ENCODE assay signal across 13 cellular contexts in the genomic region with DNA sequence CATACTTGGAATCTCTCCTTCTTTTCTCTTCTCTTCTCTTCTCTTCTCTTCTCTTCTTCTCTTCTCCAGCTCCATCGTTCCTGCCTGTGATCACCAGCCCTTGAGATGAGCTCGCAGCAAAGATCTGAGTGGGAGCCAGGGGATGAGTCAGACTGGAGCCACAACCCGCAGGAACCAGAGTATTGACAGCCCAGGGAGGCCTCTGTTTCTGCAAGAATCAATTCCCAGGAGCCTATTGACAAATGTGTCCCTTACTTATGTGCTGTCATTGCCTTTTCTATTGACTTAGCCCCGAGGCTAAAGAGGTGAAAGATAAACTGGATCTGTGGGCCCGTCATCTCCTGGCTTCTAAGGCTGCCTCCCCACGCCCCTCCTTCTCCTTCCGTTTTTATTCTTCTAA. TPM values are rescaled to one million over a fixed set of nuclear protein-coding genes. Genes with fewer than 3 reads are reported as not detected.
A peak's percentile ranks its signal among the peaks of the same experiment; 100 is the strongest.
DNase-seq lines count a peak whose midpoint lies in the region; ATAC-seq and TF ChIP-seq lines count a peak whose summit lies in the region.
"Had no signal": no experiment of that assay in that cellular context is flagged by ENCODE, and none has a peak within 500 bp of the region (broad histone marks: within the 10 kb centered on the region; RNA-seq: fewer than 3 reads in every experiment).

No MANE protein-coding gene starts in this region.

- H2BK12ac ChIP-seq in H9 (ENCODE audit: insufficient read length, low read depth, low read length): no peak overlapping the region

- H3K27ac ChIP-seq in mesendoderm (ENCODE audit: low read depth, low read length) (no peak overlapping the region), H9 (ENCODE audit: insufficient read length, low read depth, low read length) (no peak overlapping the region)
- H3K27ac ChIP-seq: 22Rv1, dorsolateral prefrontal cortex, neural progenitor cell had no signal

- no peak overlapping the region for H3K56ac ChIP-seq in mesendoderm (ENCODE audit: low read length)
- H3K56ac ChIP-seq in H9 (ENCODE audit: insufficient read length, low read depth, low read length): no peak overlapping the region

- H4K8ac ChIP-seq in mesendoderm (ENCODE audit: low read depth, low read length): no peak overlapping the region
- no peak overlapping the region for H4K8ac ChIP-seq in H9 (replicated peaks; ENCODE audit: insufficient read length, low read depth, low read length)

- no peak overlapping the region for H3T11ph ChIP-seq in H9 (ENCODE audit: low read length)

- H3K23ac ChIP-seq in mesendoderm (ENCODE audit: low read length) (no peak overlapping the region), H9 (ENCODE audit: insufficient read length, low read depth, low read length) (no peak overlapping the region)

- no peak for ATAC-seq in activated CD4-positive, alpha-beta T cell treated with anti-CD3 and anti-CD28 coated beads for 36 hours
- peak; percentile 90 for ATAC-seq in SK-N-SH treated with all-trans-retinoic acid at 6 μM for 48 hours
- ATAC-seq in stimulated activated effector memory CD8-positive, alpha-beta T cell treated with anti-CD3 and anti-CD28 coated beads, Interleukin-12 subunit alpha, Interleukin-12 subunit beta, amount 100 ng/mL, for 72 hours: peak; percentile 62

- H2AK5ac ChIP-seq in mesendoderm (ENCODE audit: low read length) (no peak overlapping the region), H9 (ENCODE audit: insufficient read length, low read length) (no peak overlapping the region)

- no peaks in the 10 kb centered on the region for H3K36me3 ChIP-seq in mesendoderm (ENCODE audit: control insufficient read depth, insufficient read depth, low read length)
- H3K36me3 ChIP-seq: neural progenitor cell had no signal

- H3K4me1 Mint-ChIP-seq in activated CD4-positive, alpha-beta T cell treated with anti-CD3 and anti-CD28 coated beads for 36 hours: no peaks in the 10 kb centered on the region
- peaks cover 7% of the 10 kb centered on the region for H3K4me1 Mint-ChIP-seq in stimulated activated effector memory CD8-positive, alpha-beta T cell treated with anti-CD3 and anti-CD28 coated beads, Interleukin-12 subunit alpha, Interleukin-12 subunit beta, amount 100 ng/mL, for 72 hours
- H3K4me1 Mint-ChIP-seq in H9: no peaks in the 10 kb centered on the region; a peak in 1 of 4 replicates
- H3K4me1 Mint-ChIP-seq: neural progenitor cell had no signal

- H3K4me3 ChIP-seq in fibroblast of pulmonary artery (replicated peaks; ENCODE audit: low read depth, low read length): no peak overlapping the region
- no peak overlapping the region for H3K4me3 ChIP-seq in mesendoderm (ENCODE audit: low read length)
- H3K4me3 ChIP-seq: dorsolateral prefrontal cortex, neural progenitor cell had no signal

- H3K9ac ChIP-seq in mesendoderm (ENCODE audit: low read length) (no peak overlapping the region), H9 (ENCODE audit: extremely low read depth, insufficient read length, low read length) (no peak overlapping the region)
- H3K9ac ChIP-seq: neural progenitor cell had no signal

- no peaks in the 10 kb centered on the region for H3K23me2 ChIP-seq in H9 (ENCODE audit: insufficient read length, low read depth, low read length, poor library complexity, severe bottlenecking)

- no peaks in the 10 kb centered on the region for H3K36me3 Mint-ChIP-seq in activated CD4-positive, alpha-beta T cell treated with anti-CD3 and anti-CD28 coated beads for 36 hours (ENCODE audit: low read depth)
- H3K36me3 Mint-ChIP-seq in stimulated activated effector memory CD8-positive, alpha-beta T cell treated with anti-CD3 and anti-CD28 coated beads, Interleukin-12 subunit alpha, Interleukin-12 subunit beta, amount 100 ng/mL, for 72 hours: no peaks in the 10 kb centered on the region
- no peaks in the 10 kb centered on the region for H3K36me3 Mint-ChIP-seq in H9 (ENCODE audit: insufficient read depth in 1 of 3, low read depth in 3 of 3)
- H3K36me3 Mint-ChIP-seq: neural progenitor cell had no signal

- H4K91ac ChIP-seq in H9 (ENCODE audit: insufficient read length, low read depth, low read length): no peak overlapping the region

- no CpG with 5 or more reads among the region's 7 CpGs for WGBS in mesendoderm (ENCODE audit: extremely low coverage, insufficient coverage, low lambda C conversion rate)
- WGBS in H9 (ENCODE audit: extremely low coverage, insufficient read length, low lambda C conversion rate): no CpG with 5 or more reads among the region's 7 CpGs

- no peak for TF ChIP-seq CTCF in fibroblast of pulmonary artery (IDR thresholded peaks at IDR 0.05; ENCODE audit: low read length, missing control alignments)
- TF ChIP-seq CTCF in H9 (conservative IDR thresholded peaks at IDR 0.05): no peak

- POLR2A ChIA-PET in activated CD4-positive, alpha-beta T cell treated with anti-CD3 and anti-CD28 coated beads for 36 hours (lab: Charles Lee): no interaction called here

- intact Hi-C loops in activated CD4-positive, alpha-beta T cell treated with anti-CD3 and anti-CD28 coated beads for 36 hours (cut with DNase I, micrococcal nuclease): no loop called here

- H2BK120ac ChIP-seq in mesendoderm (ENCODE audit: low read depth, low read length) (no peak overlapping the region), H9 (ENCODE audit: low read depth, low read length, poor library complexity, severe bottlenecking) (no peak overlapping the region)

- H3K79me2 ChIP-seq in mesendoderm (ENCODE audit: control insufficient read depth, insufficient read depth, low read length) (no peaks in the 10 kb centered on the region), H9 (ENCODE audit: insufficient read depth, low read length) (no peaks in the 10 kb centered on the region)

- peak; percentile 10 for DNase-seq in activated CD4-positive, alpha-beta T cell treated with anti-CD3 and anti-CD28 coated beads for 36 hours
- DNase-seq in activated CD4-positive, alpha-beta T cell treated with anti-CD3 and anti-CD28 coated beads, Interleukin-2, amount 50 U/mL, for 4 hours: no peak
- peak; percentile 30 for DNase-seq in fibroblast of pulmonary artery (ENCODE audit: low read depth)
- DNase-seq in stimulated activated effector memory CD8-positive, alpha-beta T cell treated with anti-CD3 and anti-CD28 coated beads, Interleukin-12 subunit alpha, Interleukin-12 subunit beta, amount 100 ng/mL, for 72 hours (ENCODE audit: low spot score in 2 of 2): no peak
- no peak for DNase-seq in mesendoderm
- DNase-seq in activated CD4-positive, alpha-beta T cell treated with anti-CD3 and anti-CD28 coated beads for 4 hours: no peak
- no peak for DNase-seq in H9
- DNase-seq: activated effector memory CD4-positive, alpha-beta T cell treated with anti-CD3 and anti-CD28 coated beads, Interleukin-2, amount 50 U/mL, for 16 hours had no signal

- H3K79me1 ChIP-seq in mesendoderm (ENCODE audit: low read length): no peaks in the 10 kb centered on the region
- no peaks in the 10 kb centered on the region for H3K79me1 ChIP-seq in H9 (ENCODE audit: insufficient read depth, low read depth, low read length, poor library complexity, severe bottlenecking)

- no peak overlapping the region for H3K27ac Mint-ChIP-seq in activated CD4-positive, alpha-beta T cell treated with anti-CD3 and anti-CD28 coated beads for 36 hours
- H3K27ac Mint-ChIP-seq in stimulated activated effector memory CD8-positive, alpha-beta T cell treated with anti-CD3 and anti-CD28 coated beads, Interleukin-12 subunit alpha, Interleukin-12 subunit beta, amount 100 ng/mL, for 72 hours: no peak overlapping the region
- no peak overlapping the region for H3K27ac Mint-ChIP-seq in H9

- H3K4ac ChIP-seq in mesendoderm (ENCODE audit: low read depth, low read length) (no peak overlapping the region), H9 (ENCODE audit: low read depth, low read length) (no peak overlapping the region)

- no peak overlapping the region for H2BK5ac ChIP-seq in mesendoderm (ENCODE audit: low read length)
- H2BK5ac ChIP-seq in H9 (ENCODE audit: insufficient read length, low read length): no peak overlapping the region

- no peaks in the 10 kb centered on the region for H3K9me3 Mint-ChIP-seq in activated CD4-positive, alpha-beta T cell treated with anti-CD3 and anti-CD28 coated beads for 36 hours (ENCODE audit: low read depth)
- no peaks in the 10 kb centered on the region for H3K9me3 Mint-ChIP-seq in stimulated activated effector memory CD8-positive, alpha-beta T cell treated with anti-CD3 and anti-CD28 coated beads, Interleukin-12 subunit alpha, Interleukin-12 subunit beta, amount 100 ng/mL, for 72 hours
- H3K9me3 Mint-ChIP-seq in H9: no peaks in the 10 kb centered on the region
- H3K9me3 Mint-ChIP-seq: neural progenitor cell had no signal

- no peaks in the 10 kb centered on the region for H3K27me3 ChIP-seq in mesendoderm (ENCODE audit: insufficient read depth, low read length, poor library complexity)
- no peaks in the 10 kb centered on the region; the same call in 1 of the 2 replicates for H3K27me3 ChIP-seq in H9 (ENCODE audit: insufficient read depth, low read length)

- no peak overlapping the region for H4K5ac ChIP-seq in mesendoderm (ENCODE audit: low read length)
- H4K5ac ChIP-seq in H9 (ENCODE audit: insufficient read length, low read depth, low read length): no peak overlapping the region

- peaks cover 7% of the 10 kb centered on the region for H3K27me3 Mint-ChIP-seq in activated CD4-positive, alpha-beta T cell treated with anti-CD3 and anti-CD28 coated beads for 36 hours
- H3K27me3 Mint-ChIP-seq in H9 (ENCODE audit: low read depth): peaks cover 100% of the 10 kb centered on the region

- H2AFZ ChIP-seq in H9 (ENCODE audit: low read length): no peak overlapping the region
- H2AFZ ChIP-seq: neural progenitor cell had no signal

- no peak overlapping the region for H2BK20ac ChIP-seq in H9 (ENCODE audit: low read depth, low read length, poor library complexity, severe bottlenecking)

- H3K4me2 ChIP-seq in mesendoderm (ENCODE audit: low read length): no peak overlapping the region
- H3K4me2 ChIP-seq in H9 (ENCODE audit: insufficient read depth, insufficient read length, low read length): no peak overlapping the region
- H3K4me2 ChIP-seq: neural progenitor cell had no signal

- H3K14ac ChIP-seq in H9 (ENCODE audit: insufficient read depth, low read length): no peak overlapping the region

- H3K4me1 ChIP-seq in mesendoderm (ENCODE audit: control insufficient read depth, low read depth, low read length) (no peaks in the 10 kb centered on the region), H9 (ENCODE audit: insufficient read depth, low read length) (no peaks in the 10 kb centered on the region)
- H3K4me1 ChIP-seq: neural progenitor cell had no signal

- H2BK15ac ChIP-seq in mesendoderm (replicated peaks; ENCODE audit: low read depth) (no peak overlapping the region), H9 (ENCODE audit: low read depth, low read length) (no peak overlapping the region)

- no peak overlapping the region for H3K4me3 Mint-ChIP-seq in activated CD4-positive, alpha-beta T cell treated with anti-CD3 and anti-CD28 coated beads for 36 hours
- H3K4me3 Mint-ChIP-seq in stimulated activated effector memory CD8-positive, alpha-beta T cell treated with anti-CD3 and anti-CD28 coated beads, Interleukin-12 subunit alpha, Interleukin-12 subunit beta, amount 100 ng/mL, for 72 hours: no peak overlapping the region
- H3K4me3 Mint-ChIP-seq in H9: no peak overlapping the region
- H3K4me3 Mint-ChIP-seq: neural progenitor cell had no signal

- H4K20me1 ChIP-seq in H9 (ENCODE audit: control insufficient read depth, insufficient read depth, insufficient read length): no peaks in the 10 kb centered on the region

- CTCF ChIA-PET in activated CD4-positive, alpha-beta T cell treated with anti-CD3 and anti-CD28 coated beads for 36 hours (lab: Charles Lee): interaction anchor here (0.9 kb wide), 1 partner anchor 23 kb away, joined by 4 read pairs; no protein-coding TSS in a partner anchor

- no peaks in the 10 kb centered on the region for H3K9me3 ChIP-seq in H9 (ENCODE audit: control insufficient read depth, low read depth, low read length)

- H3K18ac ChIP-seq in mesendoderm (ENCODE audit: low read length) (no peak overlapping the region), H9 (ENCODE audit: insufficient read length, low read depth, low read length) (no peak overlapping the region)

RNA-seq across cellular contexts. Expression of a gene that starts 13.1 kb away (rescaled TPM):
- total RNA-seq in activated CD4-positive, alpha-beta T cell treated with anti-CD3 and anti-CD28 coated beads for 36 hours: not detected
- polyA plus RNA-seq in mesendoderm (2013, experiment 1 of 2): not detected
- not detected for polyA plus RNA-seq in mesendoderm (2013, experiment 2 of 2)
- not detected in 2 replicates for total RNA-seq in H9 (2021)
- total RNA-seq: G401 had no signal

Comparison
In these comparisons a context has a peak if more than half of its experiments do, and no peak if none do; other contexts are left out.
1. DNase-seq: peak in activated CD4-positive, alpha-beta T cell treated with anti-CD3 and anti-CD28 coated beads for 36 hours (single experiment) and fibroblast of pulmonary artery (single experiment); none in activated CD4-positive, alpha-beta T cell treated with anti-CD3 and anti-CD28 coated beads, Interleukin-2, amount 50 U/mL, for 4 hours (0 of 2), stimulated activated effector memory CD8-positive, alpha-beta T cell treated with anti-CD3 and anti-CD28 coated beads, Interleukin-12 subunit alpha, Interleukin-12 subunit beta, amount 100 ng/mL, for 72 hours (0 of 2), mesendoderm (single experiment), activated CD4-positive, alpha-beta T cell treated with anti-CD3 and anti-CD28 coated beads for 4 hours (0 of 2) and H9 (single experiment).